ENCODE assay signal across 9 cellular contexts in the genomic region with DNA sequence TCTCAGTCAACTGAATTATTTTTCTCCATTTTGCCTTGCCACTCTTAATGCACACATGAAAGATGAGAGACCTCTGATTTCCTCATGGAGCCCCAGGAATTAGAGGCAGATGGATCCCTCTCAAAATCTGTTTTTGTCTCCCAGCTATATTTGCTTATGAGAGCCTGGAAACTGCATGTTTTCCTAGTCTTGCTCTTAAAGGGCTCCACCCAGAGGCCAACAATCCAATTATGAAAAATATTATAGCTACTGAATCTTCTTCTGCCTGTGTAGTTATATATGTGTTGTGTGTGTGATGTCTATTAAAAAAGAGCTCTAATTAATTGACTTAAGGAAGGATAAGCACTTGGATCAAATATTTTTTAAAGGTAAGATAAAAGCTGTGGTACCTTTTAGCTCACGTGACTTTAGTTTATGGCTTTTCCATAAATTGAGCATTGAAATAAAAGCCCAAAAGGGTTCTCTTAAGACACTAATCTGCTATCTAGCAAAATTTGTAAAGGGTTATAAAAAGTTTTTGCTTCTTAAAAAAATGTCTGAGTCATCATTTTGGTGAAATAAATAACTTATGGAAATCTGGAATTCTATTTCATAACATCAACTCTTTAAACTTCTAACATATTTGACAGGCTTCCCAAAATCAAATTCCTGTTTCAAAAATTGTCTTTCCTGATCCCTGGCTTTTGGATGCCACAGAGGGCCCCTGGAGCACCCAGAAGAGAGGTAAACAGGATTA. TPM values are rescaled to one million over a fixed set of nuclear protein-coding genes. Genes with fewer than 3 reads are reported as not detected.
A peak's percentile ranks its signal among the peaks of the same experiment; 100 is the strongest.
DNase-seq lines count a peak whose midpoint lies in the region; ATAC-seq and TF ChIP-seq lines count a peak whose summit lies in the region.
"Had no signal": no experiment of that assay in that cellular context is flagged by ENCODE, and none has a peak within 500 bp of the region (broad histone marks: within the 10 kb centered on the region; RNA-seq: fewer than 3 reads in every experiment).

No MANE protein-coding gene starts in this region.

- no peak overlapping the region for H3K4me3 Mint-ChIP-seq in CD4-positive, alpha-beta memory T cell
- no peak overlapping the region for H3K4me3 Mint-ChIP-seq in activated naive CD8-positive, alpha-beta T cell treated with anti-CD3 and anti-CD28 coated beads, Interleukin-2, amount 50 U/mL, for 24 hours
- H3K4me3 Mint-ChIP-seq: T-helper 1 cell treated with Interleukin-12 subunit alpha and Interleukin-12 subunit beta and Interleukin-4 antibody, amounts not matched to agents 30 μg/mL and 1 μg/mL, for 36 hours had no signal

- no peaks in the 10 kb centered on the region for H3K36me3 Mint-ChIP-seq in CD4-positive, alpha-beta memory T cell
- H3K36me3 Mint-ChIP-seq in activated naive CD8-positive, alpha-beta T cell treated with anti-CD3 and anti-CD28 coated beads, Interleukin-2, amount 50 U/mL, for 24 hours (ENCODE audit: low read depth): no peaks in the 10 kb centered on the region

- DNase-seq in CD4-positive, alpha-beta memory T cell: peak in 4 of 5 donors; percentile 40 to 54 (median 47)
- DNase-seq in fibroblast of the aortic adventitia (ENCODE audit: low read depth) (peak; percentile 20), ovary (no peak)
- DNase-seq in activated naive CD8-positive, alpha-beta T cell treated with anti-CD3 and anti-CD28 coated beads, Interleukin-2, amount 50 U/mL, for 24 hours: no peak

- no peaks in the 10 kb centered on the region for H3K79me2 ChIP-seq in OCI-LY1 (ENCODE audit: insufficient read depth, low read length)

- peak overlapping the region in 4 of 7 donors; percentile 48 to 83 (median 79) for H3K27ac Mint-ChIP-seq in CD4-positive, alpha-beta memory T cell
- no peak overlapping the region for H3K27ac Mint-ChIP-seq in activated naive CD8-positive, alpha-beta T cell treated with anti-CD3 and anti-CD28 coated beads, Interleukin-2, amount 50 U/mL, for 24 hours
- H3K27ac Mint-ChIP-seq: T-helper 1 cell treated with Interleukin-12 subunit alpha and Interleukin-12 subunit beta and Interleukin-4 antibody, amounts not matched to agents 30 μg/mL and 1 μg/mL, for 36 hours had no signal

- no peaks in the 10 kb centered on the region for H3K9me3 Mint-ChIP-seq in CD4-positive, alpha-beta memory T cell
- H3K9me3 Mint-ChIP-seq in activated naive CD8-positive, alpha-beta T cell treated with anti-CD3 and anti-CD28 coated beads, Interleukin-2, amount 50 U/mL, for 24 hours: no peaks in the 10 kb centered on the region
- H3K9me3 Mint-ChIP-seq: T-helper 1 cell treated with Interleukin-12 subunit alpha and Interleukin-12 subunit beta and Interleukin-4 antibody, amounts not matched to agents 30 μg/mL and 1 μg/mL, for 36 hours had no signal

- POLR2A ChIA-PET in CD4-positive, alpha-beta memory T cell (lab: Charles Lee; ENCODE audit: partially characterized antibody): interaction anchor here (1.1 to 1.7 kb wide), 4 partner anchors 85 to 232 kb away, joined by 6 to 20 read pairs (median 10); a partner anchor contains a TSS

- CTCF ChIA-PET in CD4-positive, alpha-beta memory T cell (lab: Charles Lee; ENCODE audit: partially characterized antibody): interaction anchor here (0.6 to 7.5 kb wide), 36 partner anchors 11 to 241 kb away, joined by 3 to 269 read pairs (median 4); a partner anchor contains a TSS

- peak; percentile 74 for TF ChIP-seq RAD21 in Ishikawa (IDR thresholded peaks at IDR 0.05; ENCODE audit: low read depth)

- no peak overlapping the region for H2AFZ ChIP-seq in OCI-LY1 (ENCODE audit: low read length)

- H3K27me3 Mint-ChIP-seq in CD4-positive, alpha-beta memory T cell: peaks cover 0 to under 1% of the 10 kb centered on the region in 2 donors
- no peaks in the 10 kb centered on the region for H3K27me3 Mint-ChIP-seq in activated naive CD8-positive, alpha-beta T cell treated with anti-CD3 and anti-CD28 coated beads, Interleukin-2, amount 50 U/mL, for 24 hours

- H3K4me2 ChIP-seq in OCI-LY1 (ENCODE audit: low read length): no peak overlapping the region

- H3K27me3 ChIP-seq in CD4-positive, alpha-beta memory T cell (ENCODE audit: insufficient read depth, low read length): no peaks in the 10 kb centered on the region
- H3K27me3 ChIP-seq in OCI-LY1 (ENCODE audit: insufficient read depth, low read length): no peaks in the 10 kb centered on the region; the same call in none of the 2 replicates
- no peaks in the 10 kb centered on the region for H3K27me3 ChIP-seq in ovary

- intact Hi-C loops in CD4-positive, alpha-beta memory T cell (cut with micrococcal nuclease): loop anchor here (1.0 kb wide), 1 partner anchor 51 kb away; no protein-coding TSS in a partner anchor
- intact Hi-C loops in ovary (cut with DNase I): no loop called here

- H3K4me1 ChIP-seq in CD4-positive, alpha-beta memory T cell (ENCODE audit: insufficient read depth, low read length): no peaks in the 10 kb centered on the region
- no peaks in the 10 kb centered on the region for H3K4me1 ChIP-seq in OCI-LY1 (ENCODE audit: insufficient read depth, low read length, severe bottlenecking)
- no peaks in the 10 kb centered on the region for H3K4me1 ChIP-seq in ovary (ENCODE audit: insufficient read depth)

- no peaks in the 10 kb centered on the region for H4K20me1 ChIP-seq in OCI-LY1 (ENCODE audit: insufficient read depth, low read length)

- peaks cover 4 to 12% (median 4%) of the 10 kb centered on the region in 4 donors for H3K4me1 Mint-ChIP-seq in CD4-positive, alpha-beta memory T cell
- no peaks in the 10 kb centered on the region for H3K4me1 Mint-ChIP-seq in activated naive CD8-positive, alpha-beta T cell treated with anti-CD3 and anti-CD28 coated beads, Interleukin-2, amount 50 U/mL, for 24 hours

- ATAC-seq in GM21723 (IDR thresholded peaks at IDR 0.05; ENCODE audit: unreplicated experiment) (no peak), GM18867 (IDR thresholded peaks at IDR 0.05; ENCODE audit: unreplicated experiment) (no peak)
- no peak for ATAC-seq in activated naive CD8-positive, alpha-beta T cell treated with anti-CD3 and anti-CD28 coated beads, Interleukin-2, amount 50 U/mL, for 24 hours

- TF ChIP-seq POLR2A in ovary (IDR thresholded peaks at IDR 0.05): no peak

- TF ChIP-seq CTCF in OCI-LY1 (IDR thresholded peaks at IDR 0.05; ENCODE audit: low read length): peak; percentile 27; the same call in 1 of the 2 replicates
- peak; percentile 32 for TF ChIP-seq CTCF in fibroblast of the aortic adventitia (IDR thresholded peaks at IDR 0.05; ENCODE audit: insufficient read depth, low read length)
- TF ChIP-seq CTCF in ovary (IDR thresholded peaks at IDR 0.05): no peak

- H3K9me3 ChIP-seq in CD4-positive, alpha-beta memory T cell (ENCODE audit: control insufficient read depth in 1 of 2, low read length in 2 of 2): no peaks in the 10 kb centered on the region
- H3K9me3 ChIP-seq in OCI-LY1 (ENCODE audit: low read length) (0 out of 2 replicates have a peak, but pooled peaks cover 2% of the 10 kb centered on the region), ovary (peaks cover 0 to 3% of the 10 kb centered on the region in 2 donors)

- no peak overlapping the region for H3K4me3 ChIP-seq in CD4-positive, alpha-beta memory T cell (ENCODE audit: low read length in 2 of 2)
- H3K4me3 ChIP-seq in OCI-LY1 (ENCODE audit: low read depth, low read length, poor library complexity, severe bottlenecking) (no peak overlapping the region), fibroblast of the aortic adventitia (ENCODE audit: low read depth, low read length) (no peak overlapping the region), ovary (no peak overlapping the region)

- H3F3A ChIP-seq in OCI-LY1 (ENCODE audit: insufficient read depth, low read length): no peaks in the 10 kb centered on the region

- H3K36me3 ChIP-seq in CD4-positive, alpha-beta memory T cell (ENCODE audit: insufficient read depth, low read length): no peaks in the 10 kb centered on the region
- no peaks in the 10 kb centered on the region for H3K36me3 ChIP-seq in OCI-LY1 (ENCODE audit: insufficient read depth, low read length)
- H3K36me3 ChIP-seq in ovary: no peaks in the 10 kb centered on the region

- TF ChIP-seq EP300 in Ishikawa (IDR thresholded peaks at IDR 0.05; ENCODE audit: borderline replicate concordance): no peak
- no peak for TF ChIP-seq EP300 in ovary (IDR thresholded peaks at IDR 0.05)

- H3K9me2 ChIP-seq in OCI-LY1 (ENCODE audit: low read depth, low read length): no peaks in the 10 kb centered on the region

- no peak overlapping the region for H3K27ac ChIP-seq in CD4-positive, alpha-beta memory T cell (ENCODE audit: low read depth, low read length)
- H3K27ac ChIP-seq in OCI-LY1 (ENCODE audit: low read depth, low read length, poor library complexity, severe bottlenecking) (no peak overlapping the region), ovary (no peak overlapping the region)

- H3K9ac ChIP-seq in OCI-LY1 (ENCODE audit: low read length): no peak overlapping the region

- 78 to 85% (median 83%) methylated on average over 1 of the region's 1 CpG for WGBS in ovary, 3 donors

TF ChIP-seq in Ishikawa, 13 proteins besides CTCF, POLR2A, EP300 and RAD21:
- TF ChIP-seq NFIC (IDR thresholded peaks at IDR 0.05) (no peak), FOXM1 (IDR thresholded peaks at IDR 0.05; ENCODE audit: borderline replicate concordance, low read depth) (no peak), CEBPB (IDR thresholded peaks at IDR 0.05) (no peak), TEAD4 (IDR thresholded peaks at IDR 0.05) (no peak)
- TF ChIP-seq, protein P1, sequence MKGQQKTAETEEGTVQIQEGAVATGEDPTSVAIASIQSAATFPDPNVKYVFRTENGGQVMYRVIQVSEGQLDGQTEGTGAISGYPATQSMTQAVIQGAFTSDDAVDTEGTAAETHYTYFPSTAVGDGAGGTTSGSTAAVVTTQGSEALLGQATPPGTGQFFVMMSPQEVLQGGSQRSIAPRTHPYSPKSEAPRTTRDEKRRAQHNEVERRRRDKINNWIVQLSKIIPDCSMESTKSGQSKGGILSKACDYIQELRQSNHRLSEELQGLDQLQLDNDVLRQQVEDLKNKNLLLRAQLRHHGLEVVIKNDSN (IDR thresholded peaks at IDR 0.05): no peak
TF ChIP-seq in Ishikawa: peak in this region for 0.

RNA-seq across cellular contexts. Expression of a gene that starts 31.2 kb away (rescaled TPM):
- not detected for total RNA-seq in CD4-positive, alpha-beta memory T cell
- polyA plus RNA-seq in CD4-positive, alpha-beta memory T cell: under 1 TPM in 1 of 2 donors, not detected in 1; 0.07 TPM
- total RNA-seq in fibroblast of the aortic adventitia (ENCODE audit: low replicate concordance) (0.08 TPM in 1 of 2 replicates, not detected in the other), ovary (under 1 TPM in 3 of 7 donors, not detected in 4; 0.10 to 0.27 (median 0.11) TPM)
- under 1 TPM; 0.07 to 0.13 TPM for polyA plus RNA-seq in ovary

RNA-seq across cellular contexts. Expression of a gene that starts 45.6 kb away (rescaled TPM):
- total RNA-seq in CD4-positive, alpha-beta memory T cell: not detected
- not detected for polyA plus RNA-seq in CD4-positive, alpha-beta memory T cell
- total RNA-seq in fibroblast of the aortic adventitia (ENCODE audit: low replicate concordance): not detected in 2 replicates
- total RNA-seq in ovary: not detected
- not detected for polyA plus RNA-seq in ovary

RNA-seq across cellular contexts. Expression of a gene that starts 59.0 kb away (rescaled TPM):
- 100 to 1,000 TPM; 125 to 131 TPM for total RNA-seq in CD4-positive, alpha-beta memory T cell
- polyA plus RNA-seq in CD4-positive, alpha-beta memory T cell: 10 to 100 TPM; 51.8 to 65.9 TPM
- total RNA-seq in fibroblast of the aortic adventitia (ENCODE audit: low replicate concordance): 64.2 and 96.3 TPM in 2 replicates
- 10 to 100 TPM; 47.0 to 84.9 (median 71.7) TPM for total RNA-seq in ovary
- 10 to 100 TPM; 31.3 to 59.5 TPM for polyA plus RNA-seq in ovary

Comparison
In these comparisons a context has a peak if more than half of its experiments do, and no peak if none do; other contexts are left out.
1. DNase-seq: peak in CD4-positive, alpha-beta memory T cell (4 of 5) and fibroblast of the aortic adventitia (single experiment); none in ovary (0 of 5) and activated naive CD8-positive, alpha-beta T cell treated with anti-CD3 and anti-CD28 coated beads, Interleukin-2, amount 50 U/mL, for 24 hours (single experiment).
2. CTCF ChIP-seq: peak in OCI-LY1 (single experiment) and fibroblast of the aortic adventitia (single experiment); none in ovary (0 of 3).